In genomic region chr12:104462931-104463339, GRCh38 we compare ENCODE assay signal across 8 cellular contexts.
DNase-seq lines count a peak whose midpoint lies in the region; ATAC-seq lines count a peak whose summit lies in the region.

No MANE protein-coding gene starts in this region.

- no peaks in the 10 kb centered on the region for H3K27me3 Mint-ChIP-seq in T-helper 2 cell treated with Interferon-gamma antibody and Interleukin-4, amounts not matched to agents 5 μg/mL and 100 μg/mL, for 36 hours (ENCODE audit: low read depth)

- peak; percentile 46 for DNase-seq in T-helper 2 cell treated with Interferon-gamma antibody and Interleukin-4, amounts not matched to agents 5 μg/mL and 100 μg/mL, for 36 hours (ENCODE audit: low spot score)
- DNase-seq in iris pigment epithelial cell (ENCODE audit: low read depth) (peak; percentile 38), DMS53 treated with DMSO at 0.1 percent for 48 hours (lab: John Stamatoyannopoulos, UW; ENCODE audit: unreplicated experiment) (no peak), NCI-H1436 (lab: John Stamatoyannopoulos, UW) (no peak), NCI-H82 (lab: John Stamatoyannopoulos, UW) (no peak), nucleus accumbens (lab: John Stamatoyannopoulos, UW) (no peak)

- peaks cover 66% of the 10 kb centered on the region for H3K36me3 Mint-ChIP-seq in T-helper 2 cell treated with Interferon-gamma antibody and Interleukin-4, amounts not matched to agents 5 μg/mL and 100 μg/mL, for 36 hours (ENCODE audit: low read depth)

- ATAC-seq in GM18873 (IDR thresholded peaks at IDR 0.05; ENCODE audit: low FRiP score, unreplicated experiment) (peak; percentile 52), HG02981 (IDR thresholded peaks at IDR 0.05; ENCODE audit: unreplicated experiment) (peak; percentile 56)

- H3K27ac Mint-ChIP-seq in T-helper 2 cell treated with Interferon-gamma antibody and Interleukin-4, amounts not matched to agents 5 μg/mL and 100 μg/mL, for 36 hours, result peak overlapping the region; percentile 92

- peaks cover 73% of the 10 kb centered on the region for H3K4me1 Mint-ChIP-seq in T-helper 2 cell treated with Interferon-gamma antibody and Interleukin-4, amounts not matched to agents 5 μg/mL and 100 μg/mL, for 36 hours (ENCODE audit: low read depth)

- H3K9me3 Mint-ChIP-seq in T-helper 2 cell treated with Interferon-gamma antibody and Interleukin-4, amounts not matched to agents 5 μg/mL and 100 μg/mL, for 36 hours, result no peaks in the 10 kb centered on the region

- H3K4me3 Mint-ChIP-seq in T-helper 2 cell treated with Interferon-gamma antibody and Interleukin-4, amounts not matched to agents 5 μg/mL and 100 μg/mL, for 36 hours, result peak overlapping the region; percentile 82

Comparison
In these comparisons a context has a peak if more than half of its experiments do, and no peak if none do; other contexts are left out.
1. DNase-seq: peak in T-helper 2 cell treated with Interferon-gamma antibody and Interleukin-4, amounts not matched to agents 5 μg/mL and 100 μg/mL, for 36 hours (single experiment) and iris pigment epithelial cell (single experiment); none in DMS53 treated with DMSO at 0.1 percent for 48 hours (single experiment), NCI-H1436 (single experiment), NCI-H82 (single experiment) and nucleus accumbens (0 of 56).